25 cellular contexts compared by ENCODE assay signal in the genomic region with DNA sequence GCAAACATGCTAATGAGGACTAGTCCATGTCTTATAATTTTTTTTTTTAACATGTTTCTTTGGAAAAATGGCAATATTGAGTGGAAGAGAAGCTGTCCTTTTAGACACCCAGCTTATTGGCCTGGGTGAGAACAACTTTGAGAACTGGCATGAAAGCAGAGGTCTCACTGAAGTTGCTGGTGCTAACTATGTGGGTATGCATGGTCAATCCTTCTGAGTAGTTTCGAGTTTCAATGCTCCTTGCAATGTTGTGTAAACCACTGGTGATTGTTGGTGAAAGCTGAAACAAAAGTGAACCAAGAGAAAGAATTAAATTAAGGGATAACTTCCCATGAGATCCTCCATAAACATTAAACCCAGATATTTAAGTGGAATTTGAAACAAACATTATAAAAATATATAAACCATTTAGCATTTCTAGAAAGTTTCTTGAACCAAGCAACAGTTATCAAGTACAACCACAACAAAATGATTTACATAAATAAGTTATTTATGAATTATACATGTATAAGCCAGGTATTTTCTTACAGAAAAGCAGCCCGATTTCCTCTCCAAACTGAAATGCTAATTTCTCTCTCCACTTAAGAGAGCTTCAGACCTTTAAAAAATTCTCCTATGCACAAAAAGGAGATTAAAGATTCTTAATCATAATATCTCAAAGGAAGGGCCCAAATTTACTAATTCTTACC. TPM values are rescaled to one million over a fixed set of nuclear protein-coding genes. Genes with fewer than 3 reads are reported as not detected.
DNase-seq lines count a peak whose midpoint lies in the region; ATAC-seq and TF ChIP-seq lines count a peak whose summit lies in the region.
"Had no signal": no experiment of that assay in that cellular context is flagged by ENCODE, and none has a peak within 500 bp of the region (broad histone marks: within the 10 kb centered on the region; RNA-seq: fewer than 3 reads in every experiment).

No MANE protein-coding gene starts in this region.

- no peak overlapping the region for H3K4me3 ChIP-seq in aorta (ENCODE audit: low read length in 2 of 2)
- H3K4me3 ChIP-seq: ascending aorta, BLaER1, heart left ventricle, SJSA1, transverse colon had no signal

- TF ChIP-seq CTCF in mesothelial cell of epicardium (IDR thresholded peaks at IDR 0.05; ENCODE audit: unreplicated experiment) = no peak

- WGBS in aorta, 2 donors = 88 to 89% methylated on average over 2 of the region's 2 CpGs

- no peaks in the 10 kb centered on the region for H3K27me3 Mint-ChIP-seq in activated CD8-positive, alpha-beta memory T cell treated with anti-CD3 and anti-CD28 coated beads, Interleukin-2, amount 10 ng/mL, durations not matched to agents 7 days and 5 days
- no peaks in the 10 kb centered on the region for H3K27me3 Mint-ChIP-seq in mesothelial cell of epicardium (ENCODE audit: low read depth)
- H3K27me3 Mint-ChIP-seq in activated CD4-positive, alpha-beta memory T cell treated with anti-CD3 and anti-CD28 coated beads, Interleukin-2, amount 10 ng/mL, durations not matched to agents 7 days and 5 days = no peaks in the 10 kb centered on the region

- intact Hi-C loops in aorta (cut with DNase I) = no loop called here

- H3K36me3 Mint-ChIP-seq in activated CD8-positive, alpha-beta memory T cell treated with anti-CD3 and anti-CD28 coated beads, Interleukin-2, amount 10 ng/mL, durations not matched to agents 7 days and 5 days = peaks cover 31% of the 10 kb centered on the region
- H3K36me3 Mint-ChIP-seq in mesothelial cell of epicardium = peaks cover 42% of the 10 kb centered on the region
- H3K36me3 Mint-ChIP-seq in activated CD4-positive, alpha-beta memory T cell treated with anti-CD3 and anti-CD28 coated beads, Interleukin-2, amount 10 ng/mL, durations not matched to agents 7 days and 5 days (ENCODE audit: low read depth) = peaks cover 51% of the 10 kb centered on the region

- no peaks in the 10 kb centered on the region for H3K9me3 Mint-ChIP-seq in activated CD8-positive, alpha-beta memory T cell treated with anti-CD3 and anti-CD28 coated beads, Interleukin-2, amount 10 ng/mL, durations not matched to agents 7 days and 5 days (ENCODE audit: low read depth)
- H3K9me3 Mint-ChIP-seq in mesothelial cell of epicardium = no peaks in the 10 kb centered on the region
- no peaks in the 10 kb centered on the region for H3K9me3 Mint-ChIP-seq in activated CD4-positive, alpha-beta memory T cell treated with anti-CD3 and anti-CD28 coated beads, Interleukin-2, amount 10 ng/mL, durations not matched to agents 7 days and 5 days
- H3K9me3 Mint-ChIP-seq: immature natural killer cell; T-helper 2 cell treated with Interferon-gamma antibody and Interleukin-4, amounts not matched to agents 5 μg/mL and 100 μg/mL, for 36 hours had no signal

- peaks cover 7% of the 10 kb centered on the region in 2 donors for H3K36me3 ChIP-seq in aorta (ENCODE audit: control insufficient read depth in 1 of 2, insufficient read depth in 2 of 2, low read length in 1 of 2)

- CTCF ChIA-PET in activated CD8-positive, alpha-beta memory T cell treated with anti-CD3 and anti-CD28 coated beads, Interleukin-2, amount 10 ng/mL, durations not matched to agents 7 days and 5 days (lab: Charles Lee) = no interaction called here
- CTCF ChIA-PET in activated CD4-positive, alpha-beta memory T cell treated with anti-CD3 and anti-CD28 coated beads, Interleukin-2, amount 10 ng/mL, durations not matched to agents 7 days and 5 days (lab: Charles Lee) = no interaction called here

- H3K4me3 Mint-ChIP-seq in activated CD8-positive, alpha-beta memory T cell treated with anti-CD3 and anti-CD28 coated beads, Interleukin-2, amount 10 ng/mL, durations not matched to agents 7 days and 5 days = no peak overlapping the region
- no peak overlapping the region for H3K4me3 Mint-ChIP-seq in mesothelial cell of epicardium
- no peak overlapping the region for H3K4me3 Mint-ChIP-seq in activated CD4-positive, alpha-beta memory T cell treated with anti-CD3 and anti-CD28 coated beads, Interleukin-2, amount 10 ng/mL, durations not matched to agents 7 days and 5 days
- H3K4me3 Mint-ChIP-seq: HFFc6; immature natural killer cell; T-helper 2 cell treated with Interferon-gamma antibody and Interleukin-4, amounts not matched to agents 5 μg/mL and 100 μg/mL, for 36 hours had no signal

- POLR2A ChIA-PET in activated CD4-positive, alpha-beta memory T cell treated with anti-CD3 and anti-CD28 coated beads, Interleukin-2, amount 10 ng/mL, durations not matched to agents 7 days and 5 days (lab: Charles Lee) = no interaction called here

- H3K27me3 ChIP-seq in aorta (ENCODE audit: control insufficient read depth in 1 of 2, insufficient read depth in 2 of 2, low read length in 1 of 2) = no peaks in the 10 kb centered on the region
- H3K27me3 ChIP-seq: ascending aorta, BLaER1, heart left ventricle, SJSA1, transverse colon had no signal

- H3K4me1 Mint-ChIP-seq in activated CD8-positive, alpha-beta memory T cell treated with anti-CD3 and anti-CD28 coated beads, Interleukin-2, amount 10 ng/mL, durations not matched to agents 7 days and 5 days = peaks cover 7% of the 10 kb centered on the region
- no peaks in the 10 kb centered on the region for H3K4me1 Mint-ChIP-seq in mesothelial cell of epicardium
- peaks cover 8% of the 10 kb centered on the region for H3K4me1 Mint-ChIP-seq in activated CD4-positive, alpha-beta memory T cell treated with anti-CD3 and anti-CD28 coated beads, Interleukin-2, amount 10 ng/mL, durations not matched to agents 7 days and 5 days
- H3K4me1 Mint-ChIP-seq: immature natural killer cell had no signal

- H3K27ac Mint-ChIP-seq in activated CD8-positive, alpha-beta memory T cell treated with anti-CD3 and anti-CD28 coated beads, Interleukin-2, amount 10 ng/mL, durations not matched to agents 7 days and 5 days = peak overlapping the region; percentile 18
- peak overlapping the region; percentile 50 for H3K27ac Mint-ChIP-seq in mesothelial cell of epicardium
- H3K27ac Mint-ChIP-seq in activated CD4-positive, alpha-beta memory T cell treated with anti-CD3 and anti-CD28 coated beads, Interleukin-2, amount 10 ng/mL, durations not matched to agents 7 days and 5 days = no peak overlapping the region
- H3K27ac Mint-ChIP-seq: HFFc6; T-helper 2 cell treated with Interferon-gamma antibody and Interleukin-4, amounts not matched to agents 5 μg/mL and 100 μg/mL, for 36 hours had no signal

- H3K4me1 ChIP-seq in aorta (ENCODE audit: control insufficient read depth in 1 of 2, insufficient read depth in 2 of 2, low read length in 2 of 2) = no peaks in the 10 kb centered on the region
- H3K4me1 ChIP-seq: ascending aorta, BLaER1, heart left ventricle, transverse colon had no signal

- H3K9me3 ChIP-seq in aorta (ENCODE audit: control insufficient read depth, low read length) = no peaks in the 10 kb centered on the region
- H3K9me3 ChIP-seq: ascending aorta, BLaER1, heart left ventricle, SJSA1, transverse colon had no signal

- no peak for DNase-seq in activated CD8-positive, alpha-beta memory T cell treated with anti-CD3 and anti-CD28 coated beads, Interleukin-2, amount 10 ng/mL, durations not matched to agents 7 days and 5 days
- no peak for DNase-seq in activated CD8-positive, alpha-beta memory T cell treated with anti-CD3 and anti-CD28 coated beads for 24 hours
- DNase-seq in mesothelial cell of epicardium (ENCODE audit: low spot score in 2 of 2, unreplicated experiment in 2 of 2) = no peak
- DNase-seq in activated CD4-positive, alpha-beta memory T cell treated with anti-CD3 and anti-CD28 coated beads, Interleukin-2, amount 10 ng/mL, durations not matched to agents 7 days and 5 days = no peak
- DNase-seq in NOMO-1 treated with DMSO at 0.1 percent for 48 hours (lab: John Stamatoyannopoulos, UW; ENCODE audit: unreplicated experiment) = no peak
- no peak for DNase-seq in aorta
- DNase-seq: activated CD8-positive, alpha-beta memory T cell treated with anti-CD3 and anti-CD28 coated beads, Interleukin-2, amount 50 U/mL, for 4 hours; DMS 273 treated with DMSO at 0.1 percent for 48 hours; heart left ventricle; HFFc6; immature natural killer cell; Kasumi-1; NCI-H1092 treated with DMSO at 0.1 percent for 48 hours; NCI-H526; right cardiac atrium; stimulated activated CD4-positive, alpha-beta T cell treated with anti-CD3 and anti-CD28 coated beads, Interleukin-15, amount 100 ng/mL, for 24 hours; stimulated activated naive CD4-positive, alpha-beta T cell treated with Interleukin-2 at 50 U/mL for 16 hours; transverse colon had no signal

- no peak overlapping the region for H3K27ac ChIP-seq in aorta (ENCODE audit: low read depth in 1 of 2, low read length in 2 of 2)
- H3K27ac ChIP-seq: ascending aorta, BLaER1, heart left ventricle, SJSA1, transverse colon had no signal

- ATAC-seq in activated CD8-positive, alpha-beta memory T cell treated with anti-CD3 and anti-CD28 coated beads, Interleukin-2, amount 10 ng/mL, durations not matched to agents 7 days and 5 days = no peak
- peak; percentile 88 for ATAC-seq in GM21381 (IDR thresholded peaks at IDR 0.05; ENCODE audit: unreplicated experiment)
- peak; percentile 83 for ATAC-seq in HG03175 (IDR thresholded peaks at IDR 0.05; ENCODE audit: unreplicated experiment)
- no peak for ATAC-seq in aorta (ENCODE audit: low FRiP score)
- ATAC-seq: activated CD4-positive, CD25-positive, alpha-beta regulatory T cell treated with anti-CD3 and anti-CD28 coated beads, Interleukin-2, amount 50 U/mL, for 24 hours; heart left ventricle; right cardiac atrium had no signal

RNA-seq across cellular contexts. Expression of a gene that starts 20.5 kb away (rescaled TPM):
- total RNA-seq in activated CD8-positive, alpha-beta memory T cell treated with anti-CD3 and anti-CD28 coated beads, Interleukin-2, amount 10 ng/mL, durations not matched to agents 7 days and 5 days = 1 to 10 TPM; 6.4 to 8.2 TPM
- total RNA-seq in mesothelial cell of epicardium (25.7 to 27.2 TPM (median 26.1 TPM) in 3 replicates), aorta (10 to 100 TPM in 1 of 2 donors, 1 to 10 TPM in 1; 6.0 to 11.5 TPM)
- total RNA-seq in activated CD4-positive, alpha-beta memory T cell treated with anti-CD3 and anti-CD28 coated beads, Interleukin-2, amount 10 ng/mL, durations not matched to agents 7 days and 5 days = under 1 TPM; 0.20 to 0.45 TPM
- polyA plus RNA-seq in aorta = 1 to 10 TPM; 2.6 to 4.4 TPM

Comparison
In these comparisons a context has a peak if more than half of its experiments do, and no peak if none do; other contexts are left out.
1. ATAC-seq: peak in GM21381 (single experiment) and HG03175 (single experiment); none in activated CD8-positive, alpha-beta memory T cell treated with anti-CD3 and anti-CD28 coated beads, Interleukin-2, amount 10 ng/mL, durations not matched to agents 7 days and 5 days (single experiment) and aorta (single experiment).
2. RNA of a gene that starts 20.5 kb away (total RNA-seq): 25.7 to 27.2 TPM in mesothelial cell of epicardium, 6.0 to 11.5 TPM in aorta and 6.4 to 8.2 TPM in activated CD8-positive, alpha-beta memory T cell treated with anti-CD3 and anti-CD28 coated beads, Interleukin-2, amount 10 ng/mL, durations not matched to agents 7 days and 5 days; 0.20 to 0.45 TPM in activated CD4-positive, alpha-beta memory T cell treated with anti-CD3 and anti-CD28 coated beads, Interleukin-2, amount 10 ng/mL, durations not matched to agents 7 days and 5 days; every median in the first group is over 4 times any median in the second.